Comparison of ENCODE assay signal across 16 cellular contexts in genomic region chr3:21795863-21796392, GRCh38. TPM values are rescaled to one million over a fixed set of nuclear protein-coding genes. Genes with fewer than 3 reads are reported as not detected.
A peak's percentile ranks its signal among the peaks of the same experiment; 100 is the strongest.
DNase-seq lines count a peak whose midpoint lies in the region; ATAC-seq and TF ChIP-seq lines count a peak whose summit lies in the region.
"Had no signal": no experiment of that assay in that cellular context is flagged by ENCODE, and none has a peak within 500 bp of the region (broad histone marks: within the 10 kb centered on the region; RNA-seq: fewer than 3 reads in every experiment).

No MANE protein-coding gene starts in this region.

- H3K4me1 ChIP-seq in heart right ventricle (peaks cover 0 to 57% (median 31%) of the 10 kb centered on the region in 9 donors), gastrocnemius medialis (peaks cover 15 to 34% of the 10 kb centered on the region in 2 donors)
- H3K4me1 ChIP-seq: Peyer's patch had no signal

- intact Hi-C loops in heart right ventricle (cut with DNase I) = loop anchor here in 2 of 10 donors (2.0 to 5.0 kb wide), 3 partner anchors 15 to 44 kb away; partner anchors contain the start of gene ZNF385D (in 1 of the 2)
- intact Hi-C loops in gastrocnemius medialis (cut with DNase I; ENCODE audit: low total_unique reads) = loop anchor here (1.0 kb wide), 1 partner anchor 41 kb away; no protein-coding TSS in a partner anchor

- H3K4me3 Mint-ChIP-seq in mesothelial cell of epicardium = no peak overlapping the region

- DNase-seq in DMS 273 (lab: John Stamatoyannopoulos, UW; ENCODE audit: unreplicated experiment) = peak; percentile 10
- DNase-seq in DMS 273 treated with DMSO at 0.1 percent for 48 hours (lab: John Stamatoyannopoulos, UW) = no peak
- DNase-seq in cerebellar cortex (ENCODE audit: low spot score) = peak; percentile 29
- no peak for DNase-seq in heart right ventricle
- DNase-seq in gastrocnemius medialis = no peak
- no peak for DNase-seq in mesothelial cell of epicardium (ENCODE audit: low spot score in 2 of 2, unreplicated experiment in 2 of 2)
- DNase-seq in UCSD-AML1 (lab: John Stamatoyannopoulos, UW; ENCODE audit: unreplicated experiment) = no peak
- no peak for DNase-seq in activated T-cell treated with anti-CD3 and anti-CD28 coated beads, Interleukin-2, amount 50 U/mL, for 48 hours
- DNase-seq: EL, KG1, NCI-H2081, NCI-H345, Peyer's patch, SHP77 treated with DMSO at 0.1 percent for 48 hours had no signal

- H3K27me3 ChIP-seq in heart right ventricle = no peaks in the 10 kb centered on the region
- H3K27me3 ChIP-seq in gastrocnemius medialis = no peaks in the 10 kb centered on the region
- H3K27me3 ChIP-seq: BLaER1 treated with 17β-estradiol and CSF1 and Interleukin-3, amounts not matched to agents 10 nM and 100 nM; Peyer's patch had no signal

- WGBS in heart right ventricle, 2 donors = 4 to 8% methylated on average over 2 of the region's 2 CpGs

- TF ChIP-seq CTCF in heart right ventricle (IDR thresholded peaks at IDR 0.05) (no peak), gastrocnemius medialis (IDR thresholded peaks at IDR 0.05 in 4 of 5, conservative IDR thresholded peaks at IDR 0.05 in 1 of 5) (no peak), mesothelial cell of epicardium (IDR thresholded peaks at IDR 0.05; ENCODE audit: unreplicated experiment) (no peak)

- peaks cover 3% of the 10 kb centered on the region for H3K4me1 Mint-ChIP-seq in mesothelial cell of epicardium

- H3K27ac ChIP-seq in heart right ventricle = peak overlapping the region in 9 of 10 donors; percentile 37 to 85 (median 78)
- peak overlapping the region in 3 of 4 donors; percentile 15 to 64 (median 29) for H3K27ac ChIP-seq in gastrocnemius medialis
- H3K27ac ChIP-seq: 22Rv1; BLaER1 treated with 17β-estradiol and CSF1 and Interleukin-3, amounts not matched to agents 10 nM and 100 nM; Peyer's patch had no signal

- H3K9me3 ChIP-seq in heart right ventricle = peaks cover 0 to 21% (median 7%) of the 10 kb centered on the region in 11 donors
- H3K9me3 ChIP-seq in gastrocnemius medialis = peaks cover 0 to 6% (median 0%) of the 10 kb centered on the region in 3 donors

- peak in 5 of 8 donors; percentile 8 to 40 (median 19) for ATAC-seq in heart right ventricle
- ATAC-seq in gastrocnemius medialis = peak in 1 of 2 donors; percentile 32

- H3K4me3 ChIP-seq in heart right ventricle (no peak overlapping the region), gastrocnemius medialis (peak overlapping the region in 1 of 4 donors; percentile 2)
- H3K4me3 ChIP-seq: BLaER1 treated with 17β-estradiol and CSF1 and Interleukin-3, amounts not matched to agents 10 nM and 100 nM; Peyer's patch had no signal

- no peak overlapping the region for H3K27ac Mint-ChIP-seq in mesothelial cell of epicardium

- no peak for TF ChIP-seq POLR2A in gastrocnemius medialis (IDR thresholded peaks at IDR 0.05)

- H3K9me3 Mint-ChIP-seq in mesothelial cell of epicardium = peaks cover 34% of the 10 kb centered on the region

- H3K36me3 ChIP-seq in heart right ventricle (no peaks in the 10 kb centered on the region), gastrocnemius medialis (no peaks in the 10 kb centered on the region)
- H3K36me3 ChIP-seq: BLaER1 treated with 17β-estradiol and CSF1 and Interleukin-3, amounts not matched to agents 10 nM and 100 nM; Peyer's patch had no signal

- H3K27me3 Mint-ChIP-seq in mesothelial cell of epicardium (ENCODE audit: low read depth) = no peaks in the 10 kb centered on the region

- in situ Hi-C loops in gastrocnemius medialis (cut with MboI; ENCODE audit: low sequenced_read_pairs in 4 of 4) = no loop called here

- peaks cover 2% of the 10 kb centered on the region for H3K36me3 Mint-ChIP-seq in mesothelial cell of epicardium

RNA-seq across cellular contexts. Expression of gene ZNF385D, which starts 44.9 kb away (rescaled TPM):
- total RNA-seq in heart right ventricle = 10 to 100 TPM in 3 of 10 donors, 1 to 10 TPM in 7; 3.0 to 24.9 (median 7.2) TPM
- 10 to 100 TPM in 1 of 2 donors, 1 to 10 TPM in 1; 4.5 to 10.5 TPM for polyA plus RNA-seq in heart right ventricle
- total RNA-seq in gastrocnemius medialis = 1 to 10 TPM in 2 of 4 donors, under 1 TPM in 2; 0.41 to 5.0 (median 1.6) TPM
- 1.9 to 3.7 TPM (median 2.6 TPM) in 3 replicates for total RNA-seq in mesothelial cell of epicardium

Comparison
In these comparisons a context has a peak if more than half of its experiments do, and no peak if none do; other contexts are left out.
1. DNase-seq: peak in DMS 273 (single experiment) and cerebellar cortex (single experiment); none in DMS 273 treated with DMSO at 0.1 percent for 48 hours (single experiment), heart right ventricle (0 of 2), gastrocnemius medialis (0 of 2), mesothelial cell of epicardium (0 of 2), UCSD-AML1 (single experiment) and activated T-cell treated with anti-CD3 and anti-CD28 coated beads, Interleukin-2, amount 50 U/mL, for 48 hours (0 of 2).